In genomic region chr2:131029812-131030211, GRCh38 we compare ENCODE assay signal across 23 cellular contexts.
A peak's percentile ranks its signal among the peaks of the same experiment; 100 is the strongest.
DNase-seq lines count a peak whose midpoint lies in the region; ATAC-seq and TF ChIP-seq lines count a peak whose summit lies in the region.
"Had no signal": no experiment of that assay in that cellular context is flagged by ENCODE, and none has a peak within 500 bp of the region (broad histone marks: within the 10 kb centered on the region; RNA-seq: fewer than 3 reads in every experiment).

No MANE protein-coding gene starts in this region.

- intact Hi-C loops in left ventricle myocardium superior (cut with micrococcal nuclease) = no loop called here

- H3K4me1 ChIP-seq in right atrium auricular region = peaks cover 0 to 5% of the 10 kb centered on the region in 2 donors
- H3K4me1 ChIP-seq: BE2C, Caco-2 had no signal

- H3K9me3 ChIP-seq in right atrium auricular region = no peaks in the 10 kb centered on the region
- H3K9me3 ChIP-seq: BE2C, Caco-2 had no signal

- no peak overlapping the region for H3K27ac ChIP-seq in right atrium auricular region
- H3K27ac ChIP-seq in angular gyrus (ENCODE audit: low read depth, low read length) = peak overlapping the region; percentile 48

- no peaks in the 10 kb centered on the region for H3K36me3 ChIP-seq in right atrium auricular region
- H3K36me3 ChIP-seq: BE2C had no signal

- ATAC-seq in left ventricle myocardium superior (no peak), GM21529 (IDR thresholded peaks at IDR 0.05; ENCODE audit: unreplicated experiment) (no peak), HG03175 (IDR thresholded peaks at IDR 0.05; ENCODE audit: unreplicated experiment) (no peak)
- ATAC-seq: Panc1 had no signal

- no peak overlapping the region for H3K4me3 ChIP-seq in right atrium auricular region

- peak; percentile 47 for DNase-seq in right atrium auricular region (ENCODE audit: low spot score)
- DNase-seq in left ventricle myocardium superior = no peak
- peak; percentile 74 for DNase-seq in mesenteric fat pad (ENCODE audit: low spot score)
- no peak for DNase-seq in activated gamma-delta T cell (lab: John Stamatoyannopoulos, UW)
- DNase-seq: Caco-2; CD4-positive, alpha-beta T cell; DMS 273 treated with DMSO at 0.1 percent for 48 hours; DMS79 treated with DMSO at 0.1 percent for 48 hours; H7; KBM-7; MM.1S; NCI-H1092; NCI-H1436; NCI-H2029; NCI-H345; NCI-H524; NCI-H774; NK-92 treated with Interleukin-12 subunit alpha and Interleukin-12 subunit beta, amount 100 ng/mL, for 24 hours had no signal

- no peaks in the 10 kb centered on the region for H3K27me3 ChIP-seq in right atrium auricular region

- TF ChIP-seq CTCF in right atrium auricular region (IDR thresholded peaks at IDR 0.05) = no peak

Comparison
In these comparisons a context has a peak if more than half of its experiments do, and no peak if none do; other contexts are left out.
1. DNase-seq: peak in right atrium auricular region (single experiment) and mesenteric fat pad (single experiment); none in left ventricle myocardium superior (single experiment) and activated gamma-delta T cell (single experiment).